ENCODE assay signal across 18 cellular contexts in genomic region chrX:97401586-97402101, GRCh38.
DNase-seq lines count a peak whose midpoint lies in the region; ATAC-seq, FAIRE-seq and TF ChIP-seq lines count a peak whose summit lies in the region.
"Had no signal": no experiment of that assay in that cellular context is flagged by ENCODE, and none has a peak within 500 bp of the region (broad histone marks: within the 10 kb centered on the region; RNA-seq: fewer than 3 reads in every experiment).

No MANE protein-coding gene starts in this region.

- H3K27me3 Mint-ChIP-seq in Caco-2 (ENCODE audit: insufficient read depth, unreplicated experiment), result no peaks in the 10 kb centered on the region
- H3K27me3 Mint-ChIP-seq: activated naive CD8-positive, alpha-beta T cell; central memory CD8-positive, alpha-beta T cell had no signal

- no peak for FAIRE-seq in GM12878 (lab: Jason Lieb, UNC)

- peak overlapping the region; percentile 84 for H3K27ac ChIP-seq in 22Rv1
- H3K27ac ChIP-seq in GM12878 (ENCODE audit: control insufficient read depth, insufficient read depth), result peak overlapping the region; percentile 32; the same call in 1 of the 2 replicates
- H3K27ac ChIP-seq: lower lobe of right lung, sigmoid colon, vagina had no signal

- POLR2A ChIA-PET in GM12878 (lab: Charles Lee), result no interaction called here
- POLR2A ChIA-PET in Caco-2 (lab: Charles Lee), result no interaction called here

- in situ Hi-C loops in GM12878 (cut with MboI), result no loop called here

- no peak for TF ChIP-seq EP300 in GM12878 (IDR thresholded peaks at IDR 0.05; ENCODE audit: borderline replicate concordance in 1 of 2, control insufficient read depth in 1 of 2, low read depth in 2 of 2, low read length in 2 of 2)

- no peak overlapping the region; the same call in 1 of the 2 replicates for H2AFZ ChIP-seq in GM12878 (ENCODE audit: control insufficient read depth, low read depth, low read length)

- no peaks in the 10 kb centered on the region for H3K36me3 Mint-ChIP-seq in Caco-2 (ENCODE audit: insufficient read depth, unreplicated experiment)

- no peak for TF ChIP-seq POLR2A in GM12878 (IDR thresholded peaks at IDR 0.05; ENCODE audit: low read depth, low read length)

- H3K27me3 ChIP-seq in GM12878 (replicated peaks in 1 of 2; ENCODE audit: control insufficient read depth in 2 of 2, insufficient read depth in 2 of 2, low read length in 1 of 2) (no peaks in the 10 kb centered on the region), Caco-2 (replicated peaks; ENCODE audit: control insufficient read depth, insufficient read depth, low read length) (no peaks in the 10 kb centered on the region)
- H3K27me3 ChIP-seq: BE2C, sigmoid colon, vagina had no signal

- no peaks in the 10 kb centered on the region for H3K79me2 ChIP-seq in GM12878 (ENCODE audit: control insufficient read depth, insufficient read depth, low read length)

- intact Hi-C loops in GM12878 (cut with micrococcal nuclease; ENCODE audit: unreplicated experiment) (no loop called here), Caco-2 (cut with micrococcal nuclease; ENCODE audit: unreplicated experiment) (no loop called here)

- TF ChIP-seq RAD21 in GM12878 (IDR thresholded peaks at IDR 0.05; ENCODE audit: insufficient read depth, low read depth, low read length), result no peak

- DNase-seq in GM12878 (ENCODE audit: low read depth, low spot score) (no peak), NCI-H446 (lab: John Stamatoyannopoulos, UW) (no peak), Caco-2 (no peak), foreskin melanocyte (no peak), NCI-H2107 treated with DMSO at 0.1 percent for 48 hours (lab: John Stamatoyannopoulos, UW; ENCODE audit: unreplicated experiment) (no peak)
- DNase-seq: BE2C; hypothalamus; lower lobe of right lung; NK-92 treated with Interleukin-12 subunit alpha and Interleukin-12 subunit beta, amount 100 ng/mL, for 24 hours; sigmoid colon; stimulated activated naive CD8-positive, alpha-beta T cell treated with anti-CD3 and anti-CD28 coated beads, Interleukin-15, Interleukin-2, amounts not matched to agents 100 U/mL and 50 U/mL, for 24 hours had no signal

- H3K4me3 ChIP-seq in GM12878 (no peak overlapping the region), Caco-2 (ENCODE audit: low read depth, low read length) (no peak overlapping the region)
- H3K4me3 ChIP-seq: lower lobe of right lung, sigmoid colon, vagina had no signal

- RAD21 ChIA-PET in GM12878 (lab: Charles Lee; ENCODE audit: unreplicated experiment), result no interaction called here

- H3K9me3 ChIP-seq in GM12878 (replicated peaks; ENCODE audit: control insufficient read depth, insufficient read depth, low read length), result no peaks in the 10 kb centered on the region
- H3K9me3 ChIP-seq in Caco-2, result no peaks in the 10 kb centered on the region
- H3K9me3 ChIP-seq: BE2C, lower lobe of right lung, sigmoid colon, vagina had no signal

- H3K4me1 ChIP-seq in GM12878 (ENCODE audit: control insufficient read depth, insufficient read depth, low read length) (peaks cover 23% of the 10 kb centered on the region), Caco-2 (no peaks in the 10 kb centered on the region; the same call in 1 of the 2 replicates)
- H3K4me1 ChIP-seq: BE2C, lower lobe of right lung, vagina had no signal

- CTCF ChIA-PET in GM12878 (lab: Yijun Ruan, JAX), result no interaction called here
- CTCF ChIA-PET in Caco-2 (lab: Charles Lee), result no interaction called here

- BruUV-seq in GM12878 (replicated peaks; lab: Mats Ljungman, UMichigan), result no TSS peak
- no TSS peak for BruUV-seq in Caco-2 (replicated peaks; lab: Mats Ljungman, UMichigan)

- ATAC-seq in GM18907 (IDR thresholded peaks at IDR 0.05; ENCODE audit: unreplicated experiment), result peak; percentile 4
- ATAC-seq in HG03457 (IDR thresholded peaks at IDR 0.05; ENCODE audit: unreplicated experiment), result peak; percentile 3
- ATAC-seq in GM12878, result no peak; the same call in 2 of the 3 replicates
- ATAC-seq: HCT116; stimulated activated naive CD8-positive, alpha-beta T cell treated with anti-CD3 and anti-CD28 coated beads, Interleukin-15, Interleukin-2, amounts not matched to agents 100 U/mL and 50 U/mL, for 24 hours had no signal

- no peaks in the 10 kb centered on the region for H3K9me3 Mint-ChIP-seq in Caco-2 (ENCODE audit: unreplicated experiment)
- H3K9me3 Mint-ChIP-seq: central memory CD8-positive, alpha-beta T cell had no signal

- 0 out of 2 replicates have a peak overlapping the region, but pooled peaks have one; percentile 30 for H3K4me2 ChIP-seq in GM12878 (ENCODE audit: control insufficient read depth, insufficient read depth)

- no peaks in the 10 kb centered on the region for H4K20me1 ChIP-seq in GM12878 (ENCODE audit: control insufficient read depth, insufficient read depth)

- SMC1A ChIA-PET in GM12878 (lab: Charles Lee; ENCODE audit: uncharacterized antibody, unreplicated experiment), result interaction anchor here (0.6 kb wide), 1 partner anchor 39 kb away, joined by 3 read pairs; no protein-coding TSS in a partner anchor

- H3K9ac ChIP-seq in GM12878 (ENCODE audit: control insufficient read depth, insufficient read depth, low read length), result no peak overlapping the region

- H3K36me3 ChIP-seq in GM12878 (ENCODE audit: control insufficient read depth in 2 of 2, insufficient read depth in 2 of 2, low read length in 1 of 2) (no peaks in the 10 kb centered on the region), Caco-2 (ENCODE audit: control insufficient read depth, insufficient read depth, low read length) (no peaks in the 10 kb centered on the region)
- H3K36me3 ChIP-seq: BE2C, lower lobe of right lung, sigmoid colon, vagina had no signal

- TF ChIP-seq CTCF in 22Rv1 (IDR thresholded peaks at IDR 0.05) (no peak), GM12878 (IDR thresholded peaks at IDR 0.05 in 2 of 3, conservative IDR thresholded peaks at IDR 0.05 in 1 of 3; ENCODE audit: control insufficient read depth in 2 of 3, extremely low read depth in 1 of 3, insufficient read depth in 1 of 3, low read depth in 3 of 3, low read length in 3 of 3) (no peak), Caco-2 (IDR thresholded peaks at IDR 0.05; ENCODE audit: insufficient read depth in 1 of 2, low read depth in 1 of 2, low read length in 1 of 2, severe bottlenecking in 1 of 2, unreplicated experiment in 1 of 2) (no peak)

- H3K4me3 Mint-ChIP-seq in Caco-2 (ENCODE audit: unreplicated experiment), result no peak overlapping the region
- H3K4me3 Mint-ChIP-seq: activated naive CD8-positive, alpha-beta T cell; central memory CD8-positive, alpha-beta T cell had no signal

- H3K4me1 Mint-ChIP-seq in Caco-2 (ENCODE audit: low read depth, unreplicated experiment), result peaks cover 9% of the 10 kb centered on the region

- no peak overlapping the region for H3K27ac Mint-ChIP-seq in Caco-2 (ENCODE audit: unreplicated experiment)
- H3K27ac Mint-ChIP-seq: activated naive CD8-positive, alpha-beta T cell had no signal

TF ChIP-seq in GM12878, 131 proteins besides CTCF, POLR2A, EP300 and RAD21:
- TF ChIP-seq BCL11A (IDR thresholded peaks at IDR 0.05; ENCODE audit: low read depth, low read length) (no peak), TAF1 (IDR thresholded peaks at IDR 0.05; ENCODE audit: borderline replicate concordance, low read depth, low read length) (no peak), GATAD2B (conservative IDR thresholded peaks at IDR 0.05; ENCODE audit: low read depth) (no peak), SMARCA5 (IDR thresholded peaks at IDR 0.05) (no peak), SRF (IDR thresholded peaks at IDR 0.05; ENCODE audit: low read depth in 2 of 2, low read length in 2 of 2) (no peak)
- TF ChIP-seq, protein P1, sequence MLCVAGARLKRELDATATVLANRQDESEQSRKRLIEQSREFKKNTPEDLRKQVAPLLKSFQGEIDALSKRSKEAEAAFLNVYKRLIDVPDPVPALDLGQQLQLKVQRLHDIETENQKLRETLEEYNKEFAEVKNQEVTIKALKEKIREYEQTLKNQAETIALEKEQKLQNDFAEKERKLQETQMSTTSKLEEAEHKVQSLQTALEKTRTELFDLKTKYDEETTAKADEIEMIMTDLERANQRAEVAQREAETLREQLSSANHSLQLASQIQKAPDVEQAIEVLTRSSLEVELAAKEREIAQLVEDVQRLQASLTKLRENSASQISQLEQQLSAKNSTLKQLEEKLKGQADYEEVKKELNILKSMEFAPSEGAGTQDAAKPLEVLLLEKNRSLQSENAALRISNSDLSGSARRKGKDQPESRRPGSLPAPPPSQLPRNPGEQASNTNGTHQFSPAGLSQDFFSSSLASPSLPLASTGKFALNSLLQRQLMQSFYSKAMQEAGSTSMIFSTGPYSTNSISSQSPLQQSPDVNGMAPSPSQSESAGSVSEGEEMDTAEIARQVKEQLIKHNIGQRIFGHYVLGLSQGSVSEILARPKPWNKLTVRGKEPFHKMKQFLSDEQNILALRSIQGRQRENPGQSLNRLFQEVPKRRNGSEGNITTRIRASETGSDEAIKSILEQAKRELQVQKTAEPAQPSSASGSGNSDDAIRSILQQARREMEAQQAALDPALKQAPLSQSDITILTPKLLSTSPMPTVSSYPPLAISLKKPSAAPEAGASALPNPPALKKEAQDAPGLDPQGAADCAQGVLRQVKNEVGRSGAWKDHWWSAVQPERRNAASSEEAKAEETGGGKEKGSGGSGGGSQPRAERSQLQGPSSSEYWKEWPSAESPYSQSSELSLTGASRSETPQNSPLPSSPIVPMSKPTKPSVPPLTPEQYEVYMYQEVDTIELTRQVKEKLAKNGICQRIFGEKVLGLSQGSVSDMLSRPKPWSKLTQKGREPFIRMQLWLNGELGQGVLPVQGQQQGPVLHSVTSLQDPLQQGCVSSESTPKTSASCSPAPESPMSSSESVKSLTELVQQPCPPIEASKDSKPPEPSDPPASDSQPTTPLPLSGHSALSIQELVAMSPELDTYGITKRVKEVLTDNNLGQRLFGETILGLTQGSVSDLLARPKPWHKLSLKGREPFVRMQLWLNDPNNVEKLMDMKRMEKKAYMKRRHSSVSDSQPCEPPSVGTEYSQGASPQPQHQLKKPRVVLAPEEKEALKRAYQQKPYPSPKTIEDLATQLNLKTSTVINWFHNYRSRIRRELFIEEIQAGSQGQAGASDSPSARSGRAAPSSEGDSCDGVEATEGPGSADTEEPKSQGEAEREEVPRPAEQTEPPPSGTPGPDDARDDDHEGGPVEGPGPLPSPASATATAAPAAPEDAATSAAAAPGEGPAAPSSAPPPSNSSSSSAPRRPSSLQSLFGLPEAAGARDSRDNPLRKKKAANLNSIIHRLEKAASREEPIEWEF (IDR thresholded peaks at IDR 0.05; ENCODE audit: insufficient replicate concordance, low read depth, low read length), result no peak
